In genomic region chr4:145278341-145279121, GRCh38 we compare ENCODE assay signal across 1 cellular context.
TF ChIP-seq lines count a peak whose summit lies in the region.

No MANE protein-coding gene starts in this region.

TF ChIP-seq in GM12878, 131 proteins besides CTCF, POLR2A, EP300 and RAD21 (continued from another document):
- no peak for TF ChIP-seq USF2 (IDR thresholded peaks at IDR 0.05; ENCODE audit: borderline replicate concordance, low read depth, low read length)
- no peak for TF ChIP-seq IRF4 (IDR thresholded peaks at IDR 0.05; ENCODE audit: low read depth, low read length)
- TF ChIP-seq ZBTB40 (IDR thresholded peaks at IDR 0.05; ENCODE audit: borderline replicate concordance) = no peak
- TF ChIP-seq REST (IDR thresholded peaks at IDR 0.05; ENCODE audit: low read depth, low read length) = no peak
TF ChIP-seq in GM12878: peak in this region for 6.
